8 cellular contexts compared by ENCODE assay signal in the genomic region with DNA sequence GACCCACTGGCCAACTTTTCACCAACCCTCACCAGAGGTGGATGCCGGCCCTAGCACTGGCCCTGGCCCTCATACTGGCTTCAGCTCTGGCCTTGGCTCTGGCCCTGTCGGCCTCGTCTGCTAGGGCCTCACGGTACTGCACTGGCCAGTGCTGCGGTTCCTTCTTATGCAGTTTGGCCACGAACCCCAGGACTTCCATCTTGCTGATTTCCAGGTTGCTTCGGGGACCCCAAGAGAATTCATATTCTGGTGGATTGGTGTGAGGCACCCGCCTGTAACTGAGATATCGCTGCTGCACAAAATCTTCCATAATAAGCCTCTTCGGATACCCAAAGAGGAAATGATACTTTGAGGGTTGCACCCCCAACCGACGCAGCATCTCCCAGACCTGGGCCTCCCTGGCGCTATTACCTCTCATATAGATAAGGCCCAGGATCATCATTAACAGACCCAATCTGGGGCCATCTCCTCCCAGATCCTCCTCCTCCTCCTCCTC. TPM values are rescaled to one million over a fixed set of nuclear protein-coding genes. Genes with fewer than 3 reads are reported as not detected.
A peak's percentile ranks its signal among the peaks of the same experiment; 100 is the strongest.
DNase-seq lines count a peak whose midpoint lies in the region; ATAC-seq and TF ChIP-seq lines count a peak whose summit lies in the region.

No MANE protein-coding gene starts in this region.

- TF ChIP-seq CTCF in breast epithelium (IDR thresholded peaks at IDR 0.05), result no peak

- H3K4me1 ChIP-seq in breast epithelium, result no peaks in the 10 kb centered on the region

- peak; percentile 34 for DNase-seq in T-helper 2 cell treated with Interferon-gamma antibody and Interleukin-4, amounts not matched to agents 5 μg/mL and 100 μg/mL, for 36 hours (ENCODE audit: low spot score)
- DNase-seq in T-helper 2 cell (no peak), NOMO-1 treated with DMSO at 0.1 percent for 48 hours (lab: John Stamatoyannopoulos, UW; ENCODE audit: unreplicated experiment) (peak; percentile 96), breast epithelium (ENCODE audit: low spot score in 2 of 2) (no peak), left lobe of liver (ENCODE audit: low spot score) (peak; percentile 41), NCI-H2171 treated with DMSO at 0.1 percent for 48 hours (lab: John Stamatoyannopoulos, UW) (no peak)
- peak in 1 of 2 donors; percentile 23 for DNase-seq in stimulated activated naive CD8-positive, alpha-beta T cell treated with anti-CD3 and anti-CD28 coated beads, Interleukin-15, amount 100 ng/mL, for 72 hours

- H3K9me3 ChIP-seq in breast epithelium, result peaks cover 0 to 4% of the 10 kb centered on the region in 2 donors

- peak overlapping the region; percentile 94 for H3K4me3 Mint-ChIP-seq in T-helper 2 cell treated with Interferon-gamma antibody and Interleukin-4, amounts not matched to agents 5 μg/mL and 100 μg/mL, for 36 hours
- peak overlapping the region; percentile 85 to 97 for H3K4me3 Mint-ChIP-seq in stimulated activated naive CD8-positive, alpha-beta T cell treated with anti-CD3 and anti-CD28 coated beads, Interleukin-15, amount 100 ng/mL, for 72 hours

- intact Hi-C loops in breast epithelium (cut with DNase I; ENCODE audit: low total_unique reads), result no loop called here

- peak overlapping the region; percentile 83 for H3K27ac Mint-ChIP-seq in T-helper 2 cell treated with Interferon-gamma antibody and Interleukin-4, amounts not matched to agents 5 μg/mL and 100 μg/mL, for 36 hours
- peak overlapping the region; percentile 95 to 98 for H3K27ac Mint-ChIP-seq in stimulated activated naive CD8-positive, alpha-beta T cell treated with anti-CD3 and anti-CD28 coated beads, Interleukin-15, amount 100 ng/mL, for 72 hours

- H3K9me3 Mint-ChIP-seq in T-helper 2 cell treated with Interferon-gamma antibody and Interleukin-4, amounts not matched to agents 5 μg/mL and 100 μg/mL, for 36 hours, result peaks cover 19% of the 10 kb centered on the region
- peaks cover 9 to 17% of the 10 kb centered on the region in 2 donors for H3K9me3 Mint-ChIP-seq in stimulated activated naive CD8-positive, alpha-beta T cell treated with anti-CD3 and anti-CD28 coated beads, Interleukin-15, amount 100 ng/mL, for 72 hours

- peak overlapping the region; percentile 94 to 96 for H3K27ac ChIP-seq in breast epithelium

- TF ChIP-seq POLR2A in breast epithelium (IDR thresholded peaks at IDR 0.05), result no peak

- no peaks in the 10 kb centered on the region for H3K27me3 ChIP-seq in breast epithelium

- peaks cover 31% of the 10 kb centered on the region for H3K36me3 Mint-ChIP-seq in T-helper 2 cell treated with Interferon-gamma antibody and Interleukin-4, amounts not matched to agents 5 μg/mL and 100 μg/mL, for 36 hours (ENCODE audit: low read depth)

- H3K4me1 Mint-ChIP-seq in T-helper 2 cell treated with Interferon-gamma antibody and Interleukin-4, amounts not matched to agents 5 μg/mL and 100 μg/mL, for 36 hours (ENCODE audit: low read depth), result peaks cover 23% of the 10 kb centered on the region
- H3K4me1 Mint-ChIP-seq in stimulated activated naive CD8-positive, alpha-beta T cell treated with anti-CD3 and anti-CD28 coated beads, Interleukin-15, amount 100 ng/mL, for 72 hours, result peaks cover 35% of the 10 kb centered on the region

- H3K27me3 Mint-ChIP-seq in T-helper 2 cell treated with Interferon-gamma antibody and Interleukin-4, amounts not matched to agents 5 μg/mL and 100 μg/mL, for 36 hours (ENCODE audit: low read depth), result peaks cover 16% of the 10 kb centered on the region
- peaks cover 8% of the 10 kb centered on the region for H3K27me3 Mint-ChIP-seq in stimulated activated naive CD8-positive, alpha-beta T cell treated with anti-CD3 and anti-CD28 coated beads, Interleukin-15, amount 100 ng/mL, for 72 hours

- ATAC-seq in HG02759 (IDR thresholded peaks at IDR 0.05; ENCODE audit: unreplicated experiment), result peak; percentile 40
- peak; percentile 13 for ATAC-seq in left lobe of liver
- peak; percentile 45 for ATAC-seq in stimulated activated naive CD8-positive, alpha-beta T cell treated with anti-CD3 and anti-CD28 coated beads, Interleukin-15, amount 100 ng/mL, for 72 hours

- H3K4me3 ChIP-seq in breast epithelium, result peak overlapping the region; percentile 84 to 92 (median 85)

- no peaks in the 10 kb centered on the region for H3K36me3 ChIP-seq in breast epithelium

RNA-seq across cellular contexts. Expression of a gene that starts 0.9 kb away (rescaled TPM):
- total RNA-seq in breast epithelium (10 to 100 TPM; 16.5 to 40.4 (median 38.3) TPM), left lobe of liver (12.0 TPM)

Comparison
In these comparisons a context has a peak if more than half of its experiments do, and no peak if none do; other contexts are left out.
1. DNase-seq: peak in T-helper 2 cell treated with Interferon-gamma antibody and Interleukin-4, amounts not matched to agents 5 μg/mL and 100 μg/mL, for 36 hours (single experiment), NOMO-1 treated with DMSO at 0.1 percent for 48 hours (single experiment) and left lobe of liver (single experiment); none in T-helper 2 cell (0 of 5), breast epithelium (0 of 2) and NCI-H2171 treated with DMSO at 0.1 percent for 48 hours (single experiment).
2. Peak in every context shown above with its lines, with median percentiles within 50 percentile points of each other: ATAC-seq.